Comparison of ENCODE assay signal across 8 cellular contexts in the genomic region with DNA sequence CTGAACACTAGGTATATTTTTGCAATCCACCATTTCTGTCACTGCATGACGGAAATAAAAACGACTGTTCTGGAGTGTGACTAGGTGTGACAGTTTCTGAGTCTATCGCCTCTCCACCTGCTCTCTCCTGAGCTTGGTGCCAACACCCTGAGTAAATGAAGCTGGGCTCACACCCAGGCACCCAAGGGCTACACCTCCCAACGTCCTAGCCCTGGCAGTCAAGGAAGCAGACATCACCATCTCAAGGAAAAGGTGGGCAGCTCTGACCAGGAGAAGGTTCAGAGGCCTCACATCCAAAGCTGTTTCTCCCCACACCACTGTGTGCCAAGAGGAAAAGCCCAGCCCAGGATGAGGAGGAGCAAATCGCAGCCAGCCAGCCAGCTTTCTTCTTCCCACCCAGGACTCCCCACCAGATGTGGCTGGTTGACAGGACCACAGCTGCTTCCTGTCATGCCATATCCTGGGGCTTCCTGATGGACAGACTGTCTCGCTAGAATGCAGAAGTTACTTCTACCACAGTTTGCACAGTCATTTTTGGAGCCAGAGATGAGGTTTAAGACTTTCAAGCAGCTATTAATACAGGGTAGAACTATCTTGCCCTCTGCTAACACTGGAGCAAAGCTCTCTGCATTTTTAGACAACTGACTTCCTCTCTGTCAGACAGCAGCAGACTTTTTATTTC. TPM values are rescaled to one million over a fixed set of nuclear protein-coding genes. Genes with fewer than 3 reads are reported as not detected.
DNase-seq lines count a peak whose midpoint lies in the region; ATAC-seq and TF ChIP-seq lines count a peak whose summit lies in the region.

No MANE protein-coding gene starts in this region.

- H3K27ac ChIP-seq in BLaER1 (peak overlapping the region; percentile 95), heart right ventricle (peak overlapping the region; percentile 47 to 94 (median 76)), spleen (peak overlapping the region; percentile 69 to 99 (median 94))

- peaks cover 29% of the 10 kb centered on the region for H3K36me3 ChIP-seq in BLaER1
- H3K36me3 ChIP-seq in heart right ventricle: peaks cover 0 to 13% (median 0%) of the 10 kb centered on the region in 9 donors
- H3K36me3 ChIP-seq in spleen: peaks cover 0 to 18% (median 0%) of the 10 kb centered on the region in 6 donors

- no peak for TF ChIP-seq CTCF in heart right ventricle (IDR thresholded peaks at IDR 0.05)
- TF ChIP-seq CTCF in spleen (IDR thresholded peaks at IDR 0.05 in 8 of 11, conservative IDR thresholded peaks at IDR 0.05 in 3 of 11): no peak

- H3K4me3 ChIP-seq in BLaER1 (peak overlapping the region; percentile 38), heart right ventricle (peak overlapping the region in 4 of 10 donors; percentile 9 to 21 (median 16)), spleen (peak overlapping the region in 4 of 8 donors; percentile 4 to 89 (median 34))

- H3K27me3 ChIP-seq in BLaER1 (no peaks in the 10 kb centered on the region), heart right ventricle (no peaks in the 10 kb centered on the region), spleen (replicated peaks in 1 of 7) (no peaks in the 10 kb centered on the region)

- H4K20me1 ChIP-seq in BLaER1: peaks cover 76% of the 10 kb centered on the region

- DNase-seq in activated T-cell treated with anti-CD3 and anti-CD28 coated beads, Interleukin-2, amount 50 U/mL, for 48 hours: peak; percentile 52 to 65
- peak; percentile 59 to 81 for DNase-seq in heart right ventricle
- peak; percentile 87 for DNase-seq in spleen
- no peak for DNase-seq in glomerular visceral epithelial cell (ENCODE audit: extremely low spot score)
- no peak for DNase-seq in NCI-H526 treated with DMSO at 0.1 percent for 48 hours (lab: John Stamatoyannopoulos, UW)

- ATAC-seq in GM19043 (IDR thresholded peaks at IDR 0.05; ENCODE audit: low read depth, unreplicated experiment) (peak; percentile 66), HG03520 (IDR thresholded peaks at IDR 0.05; ENCODE audit: unreplicated experiment) (peak; percentile 50), heart right ventricle (peak; percentile 16 to 60 (median 38))

- intact Hi-C loops in heart right ventricle (cut with DNase I): loop anchor here in 1 of 10 donors (2.0 kb wide), 1 partner anchor 25 kb away; no protein-coding TSS in a partner anchor
- intact Hi-C loops in spleen (cut with DNase I; ENCODE audit: low total_unique reads): no loop called here

- peaks cover 84% of the 10 kb centered on the region for H3K4me1 ChIP-seq in BLaER1
- peaks cover 21 to 84% (median 74%) of the 10 kb centered on the region in 9 donors for H3K4me1 ChIP-seq in heart right ventricle
- peaks cover 62 to 88% (median 76%) of the 10 kb centered on the region in 6 donors for H3K4me1 ChIP-seq in spleen

- no peak for TF ChIP-seq POLR2A in spleen (IDR thresholded peaks at IDR 0.05)

- WGBS in heart right ventricle, 2 donors: 20 to 21% methylated on average over 6 of the region's 6 CpGs
- 4 to 12% (median 7%) methylated on average over 5 to 6 of the region's 6 CpGs for WGBS in spleen, 5 donors

- H3K9me3 ChIP-seq in BLaER1 (peaks cover 7% of the 10 kb centered on the region; the same call in 1 of the 2 replicates), heart right ventricle (no peaks in the 10 kb centered on the region), spleen (no peaks in the 10 kb centered on the region)

- H3K9ac ChIP-seq in BLaER1: peak overlapping the region; percentile 73

- H3K4me2 ChIP-seq in BLaER1: peak overlapping the region; percentile 94

RNA-seq across cellular contexts. Expression of a gene that starts 3.3 kb away (rescaled TPM):
- 10 to 100 TPM; 28.0 to 64.3 (median 39.1) TPM for total RNA-seq in heart right ventricle
- 10 to 100 TPM; 30.9 to 76.7 TPM for polyA plus RNA-seq in heart right ventricle
- total RNA-seq in spleen: 100 to 1,000 TPM in 5 of 7 donors, 10 to 100 TPM in 2; 84.3 to 129 (median 113) TPM
- polyA plus RNA-seq in spleen: 10 to 100 TPM; 34.7 to 48.1 (median 38.5) TPM

RNA-seq across cellular contexts. Expression of a gene that starts 20.0 kb away (rescaled TPM):
- total RNA-seq in heart right ventricle (10 to 100 TPM; 39.3 to 86.4 (median 57.4) TPM), spleen (10 to 100 TPM; 25.6 to 49.9 (median 41.0) TPM)
- polyA plus RNA-seq in heart right ventricle (10 to 100 TPM; 24.4 to 34.3 TPM), spleen (10 to 100 TPM; 16.4 to 29.6 (median 20.5) TPM)

RNA-seq across cellular contexts. Expression of a gene that starts 26.9 kb away (rescaled TPM):
- total RNA-seq in heart right ventricle (10 to 100 TPM; 21.3 to 44.0 (median 24.7) TPM), spleen (10 to 100 TPM; 51.7 to 74.6 (median 57.7) TPM)
- polyA plus RNA-seq in heart right ventricle (10 to 100 TPM; 22.5 to 56.3 TPM), spleen (10 to 100 TPM; 33.2 to 71.5 (median 64.7) TPM)

RNA-seq across cellular contexts. Expression of a gene that starts 36.8 kb away (rescaled TPM):
- total RNA-seq in heart right ventricle (100 to 1,000 TPM in 4 of 10 donors, 10 to 100 TPM in 6; 73.1 to 159 (median 98.7) TPM), spleen (100 to 1,000 TPM in 1 of 7 donors, 10 to 100 TPM in 6; 54.6 to 103 (median 69.8) TPM)
- polyA plus RNA-seq in heart right ventricle (10 to 100 TPM; 27.1 to 51.1 TPM), spleen (10 to 100 TPM; 18.6 to 31.3 (median 20.1) TPM)

RNA-seq across cellular contexts. Expression of a gene that starts 43.4 kb away (rescaled TPM):
- 1 to 10 TPM in 7 of 10 donors, under 1 TPM in 2, not detected in 1; 0.64 to 6.1 (median 1.3) TPM for total RNA-seq in heart right ventricle
- 10 to 100 TPM in 1 of 2 donors, under 1 TPM in 1; 0.04 to 14.6 TPM for polyA plus RNA-seq in heart right ventricle
- total RNA-seq in spleen: 10 to 100 TPM; 17.7 to 73.7 (median 37.0) TPM
- 100 to 1,000 TPM in 2 of 3 donors, 10 to 100 TPM in 1; 28.9 to 207 (median 127) TPM for polyA plus RNA-seq in spleen

Comparison
In these comparisons a context has a peak if more than half of its experiments do, and no peak if none do; other contexts are left out.
1. DNase-seq: peak in activated T-cell treated with anti-CD3 and anti-CD28 coated beads, Interleukin-2, amount 50 U/mL, for 48 hours (2 of 2), heart right ventricle (2 of 2) and spleen (single experiment); none in glomerular visceral epithelial cell (single experiment) and NCI-H526 treated with DMSO at 0.1 percent for 48 hours (single experiment).
2. Peak in every context shown above with its lines, with median percentiles within 50 percentile points of each other: H3K27ac ChIP-seq and ATAC-seq.